ENCODE assay signal across 7 cellular contexts in genomic region chr2:112585400-112585799, GRCh38. TPM values are rescaled to one million over a fixed set of nuclear protein-coding genes. Genes with fewer than 3 reads are reported as not detected.
DNase-seq lines count a peak whose midpoint lies in the region; ATAC-seq and TF ChIP-seq lines count a peak whose summit lies in the region.

No MANE protein-coding gene starts in this region.

- intact Hi-C loops in activated T-helper 1 cell treated with anti-CD3 and anti-CD28 coated beads, Interleukin-12 subunit alpha, Interleukin-12 subunit beta, Interleukin-2, Interleukin-4 antibody, amounts not matched to agents 30 ng/mL and 10 ng/mL and 1 ng/mL, durations not matched to agents 14 hours and 24 hours and 36 hours (cut with micrococcal nuclease): loop anchor here (2.0 kb wide), 2 partner anchors 15 to 529 kb away; no protein-coding TSS in a partner anchor

- no peaks in the 10 kb centered on the region for H3K27me3 Mint-ChIP-seq in activated T-helper 1 cell treated with anti-CD3 and anti-CD28 coated beads, Interleukin-12 subunit alpha, Interleukin-12 subunit beta, Interleukin-2, Interleukin-4 antibody, amounts not matched to agents 30 ng/mL and 10 ng/mL and 1 ng/mL, durations not matched to agents 14 hours and 24 hours and 36 hours (ENCODE audit: insufficient read depth)
- H3K27me3 Mint-ChIP-seq in stimulated activated memory B cell treated with anti-CD40 and anti-IgM and Interleukin-4, amounts not matched to agents 10 μg/mL and 1 μg/mL and 100 μg/mL, for 72 hours: no peaks in the 10 kb centered on the region

- H3K27me3 ChIP-seq in HL-60 (ENCODE audit: insufficient read depth, poor library complexity, severe bottlenecking): no peaks in the 10 kb centered on the region

- H3K9me3 Mint-ChIP-seq in activated T-helper 1 cell treated with anti-CD3 and anti-CD28 coated beads, Interleukin-12 subunit alpha, Interleukin-12 subunit beta, Interleukin-2, Interleukin-4 antibody, amounts not matched to agents 30 ng/mL and 10 ng/mL and 1 ng/mL, durations not matched to agents 14 hours and 24 hours and 36 hours: no peaks in the 10 kb centered on the region
- no peaks in the 10 kb centered on the region for H3K9me3 Mint-ChIP-seq in stimulated activated memory B cell treated with anti-CD40 and anti-IgM and Interleukin-4, amounts not matched to agents 10 μg/mL and 1 μg/mL and 100 μg/mL, for 72 hours

- DNase-seq in HL-60 (ENCODE audit: low read depth in 1 of 2, low spot score in 1 of 2): no peak
- no peak for DNase-seq in activated T-helper 1 cell treated with anti-CD3 and anti-CD28 coated beads, Interleukin-12 subunit alpha, Interleukin-12 subunit beta, Interleukin-2, Interleukin-4 antibody, amounts not matched to agents 30 ng/mL and 10 ng/mL and 1 ng/mL, durations not matched to agents 14 hours and 24 hours and 36 hours (ENCODE audit: low spot score)
- DNase-seq in NCI-H1694 (lab: John Stamatoyannopoulos, UW): no peak

- peak overlapping the region; percentile 94 for H3K27ac ChIP-seq in HL-60 (replicated peaks)

- H3K27ac Mint-ChIP-seq in activated T-helper 1 cell treated with anti-CD3 and anti-CD28 coated beads, Interleukin-12 subunit alpha, Interleukin-12 subunit beta, Interleukin-2, Interleukin-4 antibody, amounts not matched to agents 30 ng/mL and 10 ng/mL and 1 ng/mL, durations not matched to agents 14 hours and 24 hours and 36 hours: peak overlapping the region; percentile 99
- H3K27ac Mint-ChIP-seq in stimulated activated memory B cell treated with anti-CD40 and anti-IgM and Interleukin-4, amounts not matched to agents 10 μg/mL and 1 μg/mL and 100 μg/mL, for 72 hours: peak overlapping the region; percentile 97

- H3K4me3 ChIP-seq in HL-60 (replicated peaks; ENCODE audit: insufficient read depth, low read length): peak overlapping the region; percentile 69
- peak overlapping the region; percentile 82 for H3K4me3 ChIP-seq in iPS-18c (ENCODE audit: insufficient read depth, low read depth, low read length)

- no peak for ATAC-seq in stimulated activated memory B cell treated with anti-CD40 and anti-IgM and Interleukin-4, amounts not matched to agents 10 μg/mL and 1 μg/mL and 100 μg/mL, for 72 hours
- ATAC-seq in HG03432 (IDR thresholded peaks at IDR 0.05; ENCODE audit: unreplicated experiment) (no peak), GM21390 (IDR thresholded peaks at IDR 0.05; ENCODE audit: unreplicated experiment) (no peak)

- TF ChIP-seq CTCF in HL-60 (IDR thresholded peaks at IDR 0.05; ENCODE audit: insufficient read depth, low read length): no peak

- H3K4me1 Mint-ChIP-seq in activated T-helper 1 cell treated with anti-CD3 and anti-CD28 coated beads, Interleukin-12 subunit alpha, Interleukin-12 subunit beta, Interleukin-2, Interleukin-4 antibody, amounts not matched to agents 30 ng/mL and 10 ng/mL and 1 ng/mL, durations not matched to agents 14 hours and 24 hours and 36 hours (ENCODE audit: low read depth): peaks cover 38% of the 10 kb centered on the region
- peaks cover 31% of the 10 kb centered on the region for H3K4me1 Mint-ChIP-seq in stimulated activated memory B cell treated with anti-CD40 and anti-IgM and Interleukin-4, amounts not matched to agents 10 μg/mL and 1 μg/mL and 100 μg/mL, for 72 hours

- peaks cover 21% of the 10 kb centered on the region for H3K36me3 Mint-ChIP-seq in activated T-helper 1 cell treated with anti-CD3 and anti-CD28 coated beads, Interleukin-12 subunit alpha, Interleukin-12 subunit beta, Interleukin-2, Interleukin-4 antibody, amounts not matched to agents 30 ng/mL and 10 ng/mL and 1 ng/mL, durations not matched to agents 14 hours and 24 hours and 36 hours (ENCODE audit: low read depth)
- H3K36me3 Mint-ChIP-seq in stimulated activated memory B cell treated with anti-CD40 and anti-IgM and Interleukin-4, amounts not matched to agents 10 μg/mL and 1 μg/mL and 100 μg/mL, for 72 hours: peaks cover 33% of the 10 kb centered on the region

- peak overlapping the region; percentile 91 for H3K4me3 Mint-ChIP-seq in activated T-helper 1 cell treated with anti-CD3 and anti-CD28 coated beads, Interleukin-12 subunit alpha, Interleukin-12 subunit beta, Interleukin-2, Interleukin-4 antibody, amounts not matched to agents 30 ng/mL and 10 ng/mL and 1 ng/mL, durations not matched to agents 14 hours and 24 hours and 36 hours
- peak overlapping the region; percentile 94 for H3K4me3 Mint-ChIP-seq in stimulated activated memory B cell treated with anti-CD40 and anti-IgM and Interleukin-4, amounts not matched to agents 10 μg/mL and 1 μg/mL and 100 μg/mL, for 72 hours

- H3K9me3 ChIP-seq in iPS-18c (ENCODE audit: control insufficient read depth, insufficient read depth, low read length): no peaks in the 10 kb centered on the region

RNA-seq across cellular contexts. Expression of gene CHCHD5, which starts 1.0 kb away (rescaled TPM):
- 31.3 and 38.9 TPM in 2 replicates for total RNA-seq in activated T-helper 1 cell treated with anti-CD3 and anti-CD28 coated beads, Interleukin-12 subunit alpha, Interleukin-12 subunit beta, Interleukin-2, Interleukin-4 antibody, amounts not matched to agents 30 ng/mL and 10 ng/mL and 1 ng/mL, durations not matched to agents 14 hours and 24 hours and 36 hours

RNA-seq across cellular contexts. Expression of gene POLR1B, which starts 43.1 kb away (rescaled TPM):
- 75.6 and 78.4 TPM in 2 replicates for total RNA-seq in activated T-helper 1 cell treated with anti-CD3 and anti-CD28 coated beads, Interleukin-12 subunit alpha, Interleukin-12 subunit beta, Interleukin-2, Interleukin-4 antibody, amounts not matched to agents 30 ng/mL and 10 ng/mL and 1 ng/mL, durations not matched to agents 14 hours and 24 hours and 36 hours
